Comparison of ENCODE assay signal across 31 cellular contexts in the genomic region with DNA sequence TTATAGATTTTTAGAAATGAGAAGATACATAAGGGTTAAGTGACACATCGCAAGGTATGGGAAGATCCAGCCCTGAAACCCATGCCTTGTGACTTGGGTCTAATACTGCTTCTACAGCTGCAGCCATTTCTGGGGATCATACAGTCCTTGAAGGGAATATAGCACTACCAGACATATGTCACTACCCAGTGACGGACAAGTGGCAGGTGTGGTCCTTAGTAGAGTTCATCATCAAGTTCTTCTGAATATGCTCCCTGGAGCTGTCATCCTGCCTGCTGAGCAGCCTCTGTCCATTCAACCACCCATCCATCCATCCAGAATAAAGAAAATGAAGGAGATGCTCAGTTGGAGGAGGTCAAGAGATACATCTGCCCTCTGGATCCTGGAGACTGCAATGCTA.
"Had no signal": no experiment of that assay in that cellular context is flagged by ENCODE, and none has a peak within 500 bp of the region (broad histone marks: within the 10 kb centered on the region; RNA-seq: fewer than 3 reads in every experiment).

No MANE protein-coding gene starts in this region.

- H3K27ac Mint-ChIP-seq: activated CD4-positive, alpha-beta memory T cell treated with anti-CD3 and anti-CD28 coated beads, Interleukin-2, amount 10 ng/mL, durations not matched to agents 7 days and 5 days; activated CD4-positive, alpha-beta T cell treated with anti-CD3 and anti-CD28 coated beads, Interleukin-2, amount 10 ng/mL, durations not matched to agents 7 days and 5 days; activated naive CD4-positive, alpha-beta T cell treated with anti-CD3 and anti-CD28 coated beads, Interleukin-2, amount 10 ng/mL, durations not matched to agents 7 days and 5 days; activated naive CD4-positive, alpha-beta T cell treated with anti-CD3 and anti-CD28 coated beads, Interleukin-2, amount 50 U/mL, for 72 hours; activated naive CD8-positive, alpha-beta T cell treated with anti-CD3 and anti-CD28 coated beads, Interleukin-2, amount 10 ng/mL, durations not matched to agents 7 days and 5 days; activated T-cell treated with anti-CD3 and anti-CD28 coated beads, Interleukin-2, amount 50 U/mL, for 24 hours; activated T-cell treated with anti-CD3 and anti-CD28 coated beads, Interleukin-2, amount 50 U/mL, for 72 hours; dendritic cell treated with granulocyte-macrophage colony-stimulating factor and Interleukin-4, amounts not matched to agents 40 ng/mL and 50 ng/mL, for 4 days; endodermal cell; T-helper 17 cell; T-helper 2 cell treated with Interferon-gamma antibody and Interleukin-4, amounts not matched to agents 5 μg/mL and 100 μg/mL, for 36 hours; WTC11 had no signal

- H3K36me3 ChIP-seq: brain microvascular endothelial cell, heart left ventricle had no signal

- DNase-seq: activated CD4-positive, alpha-beta memory T cell treated with anti-CD3 and anti-CD28 coated beads, Interleukin-2, amount 10 ng/mL, durations not matched to agents 7 days and 5 days; activated CD4-positive, alpha-beta T cell treated with anti-CD3 and anti-CD28 coated beads for 1 hour; activated CD4-positive, alpha-beta T cell treated with anti-CD3 and anti-CD28 coated beads for 4 hours; activated CD4-positive, alpha-beta T cell treated with anti-CD3 and anti-CD28 coated beads, Interleukin-2, amount 10 ng/mL, durations not matched to agents 7 days and 5 days; activated CD4-positive, alpha-beta T cell treated with anti-CD3 and anti-CD28 coated beads, Interleukin-2, amount 50 U/mL, for 4 hours; activated CD8-positive, alpha-beta memory T cell treated with anti-CD3 and anti-CD28 coated beads, Interleukin-2, amount 50 U/mL, for 48 hours; activated gamma-delta T cell; activated naive CD4-positive, alpha-beta T cell; activated naive CD4-positive, alpha-beta T cell treated with anti-CD3 and anti-CD28 coated beads, Interleukin-2, amount 10 ng/mL, durations not matched to agents 7 days and 5 days; activated naive CD8-positive, alpha-beta T cell treated with anti-CD3 and anti-CD28 coated beads, Interleukin-2, amount 10 ng/mL, durations not matched to agents 7 days and 5 days; activated T-cell treated with anti-CD3 and anti-CD28 coated beads for 4 hours; activated T-cell treated with anti-CD3 and anti-CD28 coated beads, Interleukin-2, amount 50 U/mL, for 24 hours; activated T-cell treated with anti-CD3 and anti-CD28 coated beads, Interleukin-2, amount 50 U/mL, for 72 hours; amniotic stem cell; anterior cingulate cortex; brain microvascular endothelial cell; dorsolateral prefrontal cortex; effector memory CD4-positive, alpha-beta T cell; endodermal cell; heart left ventricle; T-helper 1 cell; T-helper 17 cell; T1000 had no signal

- H3K4me3 Mint-ChIP-seq: activated CD4-positive, alpha-beta memory T cell treated with anti-CD3 and anti-CD28 coated beads, Interleukin-2, amount 10 ng/mL, durations not matched to agents 7 days and 5 days; activated CD4-positive, alpha-beta T cell treated with anti-CD3 and anti-CD28 coated beads, Interleukin-2, amount 10 ng/mL, durations not matched to agents 7 days and 5 days; activated naive CD4-positive, alpha-beta T cell treated with anti-CD3 and anti-CD28 coated beads, Interleukin-2, amount 10 ng/mL, durations not matched to agents 7 days and 5 days; activated naive CD8-positive, alpha-beta T cell treated with anti-CD3 and anti-CD28 coated beads, Interleukin-2, amount 10 ng/mL, durations not matched to agents 7 days and 5 days; activated T-cell treated with anti-CD3 and anti-CD28 coated beads, Interleukin-2, amount 50 U/mL, for 24 hours; activated T-cell treated with anti-CD3 and anti-CD28 coated beads, Interleukin-2, amount 50 U/mL, for 72 hours; central memory CD8-positive, alpha-beta T cell; dendritic cell treated with granulocyte-macrophage colony-stimulating factor and Interleukin-4, amounts not matched to agents 40 ng/mL and 50 ng/mL, for 4 days; endodermal cell; T-helper 17 cell; T-helper 2 cell treated with Interferon-gamma antibody and Interleukin-4, amounts not matched to agents 5 μg/mL and 100 μg/mL, for 36 hours; WTC11 had no signal

- H3K9me3 Mint-ChIP-seq: activated CD4-positive, alpha-beta memory T cell treated with anti-CD3 and anti-CD28 coated beads, Interleukin-2, amount 10 ng/mL, durations not matched to agents 7 days and 5 days; activated CD4-positive, alpha-beta T cell treated with anti-CD3 and anti-CD28 coated beads, Interleukin-2, amount 10 ng/mL, durations not matched to agents 7 days and 5 days; activated naive CD4-positive, alpha-beta T cell treated with anti-CD3 and anti-CD28 coated beads, Interleukin-2, amount 10 ng/mL, durations not matched to agents 7 days and 5 days; activated naive CD4-positive, alpha-beta T cell treated with anti-CD3 and anti-CD28 coated beads, Interleukin-2, amount 50 U/mL, for 72 hours; activated naive CD8-positive, alpha-beta T cell treated with anti-CD3 and anti-CD28 coated beads, Interleukin-2, amount 10 ng/mL, durations not matched to agents 7 days and 5 days; activated T-cell treated with anti-CD3 and anti-CD28 coated beads, Interleukin-2, amount 50 U/mL, for 24 hours; activated T-cell treated with anti-CD3 and anti-CD28 coated beads, Interleukin-2, amount 50 U/mL, for 72 hours; central memory CD8-positive, alpha-beta T cell; dendritic cell treated with granulocyte-macrophage colony-stimulating factor and Interleukin-4, amounts not matched to agents 40 ng/mL and 50 ng/mL, for 4 days; endodermal cell; T-helper 2 cell treated with Interferon-gamma antibody and Interleukin-4, amounts not matched to agents 5 μg/mL and 100 μg/mL, for 36 hours; WTC11 had no signal

- H3K36me3 Mint-ChIP-seq: activated naive CD4-positive, alpha-beta T cell treated with anti-CD3 and anti-CD28 coated beads, Interleukin-2, amount 10 ng/mL, durations not matched to agents 7 days and 5 days; activated naive CD4-positive, alpha-beta T cell treated with anti-CD3 and anti-CD28 coated beads, Interleukin-2, amount 50 U/mL, for 72 hours; activated naive CD8-positive, alpha-beta T cell treated with anti-CD3 and anti-CD28 coated beads, Interleukin-2, amount 10 ng/mL, durations not matched to agents 7 days and 5 days; WTC11 had no signal

- H3K9me3 ChIP-seq: heart left ventricle had no signal

- H3K4me3 ChIP-seq: coronary artery, dorsolateral prefrontal cortex, heart left ventricle had no signal

- H3K27me3 ChIP-seq: brain microvascular endothelial cell, dorsolateral prefrontal cortex, heart left ventricle had no signal

- ATAC-seq: activated naive CD4-positive, alpha-beta T cell treated with anti-CD3 and anti-CD28 coated beads, Interleukin-2, amount 50 U/mL, for 72 hours; activated T-cell treated with anti-CD3 and anti-CD28 coated beads, Interleukin-2, amount 50 U/mL, for 72 hours; esophagus mucosa; heart left ventricle; T-helper 17 cell; WTC11 had no signal

- H3K27me3 Mint-ChIP-seq: activated T-cell treated with anti-CD3 and anti-CD28 coated beads, Interleukin-2, amount 50 U/mL, for 24 hours; central memory CD8-positive, alpha-beta T cell; dendritic cell treated with granulocyte-macrophage colony-stimulating factor and Interleukin-4, amounts not matched to agents 40 ng/mL and 50 ng/mL, for 4 days; T-helper 17 cell had no signal

- H3K27ac ChIP-seq: brain microvascular endothelial cell, coronary artery, dorsolateral prefrontal cortex, heart left ventricle, VCaP had no signal
